36 cellular contexts compared by ENCODE assay signal in the genomic region with DNA sequence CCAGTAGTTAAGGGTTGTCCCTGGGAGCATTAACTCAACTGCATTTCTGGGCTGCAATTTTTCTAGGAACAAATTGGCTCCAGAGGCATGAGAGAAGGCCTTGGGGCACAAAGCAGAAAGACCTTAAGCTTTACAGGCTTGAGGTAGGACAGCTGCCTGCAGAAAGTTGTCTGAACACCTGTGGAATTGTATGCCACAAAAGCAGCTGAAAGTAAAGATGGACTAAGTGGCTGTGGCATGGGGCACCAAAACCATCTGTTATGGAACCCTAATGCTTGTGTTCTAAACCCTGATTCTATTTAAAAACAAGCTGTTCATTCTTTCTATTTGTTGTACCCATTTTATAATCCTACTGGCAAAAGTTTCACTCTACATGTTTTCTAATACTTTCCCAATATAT.
"Had no signal": no experiment of that assay in that cellular context is flagged by ENCODE, and none has a peak within 500 bp of the region (broad histone marks: within the 10 kb centered on the region; RNA-seq: fewer than 3 reads in every experiment).

No MANE protein-coding gene starts in this region.

- H3K27ac ChIP-seq: adrenal gland, body of pancreas, brain microvascular endothelial cell, breast epithelium, VCaP had no signal

- FAIRE-seq: TTC549 had no signal

- H3K27me3 ChIP-seq: adrenal gland, body of pancreas, brain microvascular endothelial cell, breast epithelium had no signal

- H3K4me3 Mint-ChIP-seq: activated B cell treated with CpG ODN at 0.5 μM for 24 hours; activated CD4-positive, alpha-beta memory T cell treated with anti-CD3 and anti-CD28 coated beads for 36 hours; activated CD4-positive, alpha-beta T cell treated with anti-CD3 and anti-CD28 coated beads, Interleukin-2, amount 10 ng/mL, durations not matched to agents 24 days and 14 days; activated CD8-positive, alpha-beta T cell treated with anti-CD3 and anti-CD28 coated beads for 36 hours; activated naive CD4-positive, alpha-beta T cell treated with anti-CD3 and anti-CD28 coated beads for 36 hours; activated naive CD8-positive, alpha-beta T cell treated with anti-CD3 and anti-CD28 coated beads for 36 hours; activated T-cell treated with anti-CD3 and anti-CD28 coated beads, Interleukin-2, amount 50 U/mL, for 4 hours; activated T-cell treated with anti-CD3 and anti-CD28 coated beads, Interleukin-2, amount 50 U/mL, for 72 hours; activated T-helper 1 cell treated with anti-CD3 and anti-CD28 coated beads, Interleukin-12 subunit alpha, Interleukin-12 subunit beta, Interleukin-2, Interleukin-4 antibody, amounts not matched to agents 30 ng/mL and 10 ng/mL and 1 ng/mL, durations not matched to agents 14 hours and 24 hours and 36 hours; activated T-helper 17 cell treated with anti-CD3 and anti-CD28 coated beads, Interleukin-2, amount 50 U/mL, for 72 hours; T-helper 1 cell treated with Interleukin-12 subunit alpha and Interleukin-12 subunit beta and Interleukin-4 antibody, amounts not matched to agents 30 μg/mL and 1 μg/mL, for 36 hours; T-helper 2 cell treated with Interferon-gamma antibody and Interleukin-4, amounts not matched to agents 5 μg/mL and 100 μg/mL, for 36 hours had no signal

- H3K27ac Mint-ChIP-seq: activated B cell treated with CpG ODN at 0.5 μM for 24 hours; activated CD4-positive, alpha-beta memory T cell treated with anti-CD3 and anti-CD28 coated beads for 36 hours; activated CD4-positive, alpha-beta T cell treated with anti-CD3 and anti-CD28 coated beads, Interleukin-2, amount 10 ng/mL, durations not matched to agents 24 days and 14 days; activated CD8-positive, alpha-beta T cell treated with anti-CD3 and anti-CD28 coated beads for 36 hours; activated naive CD4-positive, alpha-beta T cell treated with anti-CD3 and anti-CD28 coated beads for 36 hours; activated naive CD4-positive, alpha-beta T cell treated with anti-CD3 and anti-CD28 coated beads, Interleukin-2, amount 50 U/mL, for 72 hours; activated naive CD8-positive, alpha-beta T cell treated with anti-CD3 and anti-CD28 coated beads for 36 hours; activated T-cell treated with anti-CD3 and anti-CD28 coated beads, Interleukin-2, amount 50 U/mL, for 72 hours; activated T-helper 1 cell treated with anti-CD3 and anti-CD28 coated beads, Interleukin-12 subunit alpha, Interleukin-12 subunit beta, Interleukin-2, Interleukin-4 antibody, amounts not matched to agents 30 ng/mL and 10 ng/mL and 1 ng/mL, durations not matched to agents 14 hours and 24 hours and 36 hours; activated T-helper 17 cell treated with anti-CD3 and anti-CD28 coated beads, Interleukin-2, amount 50 U/mL, for 72 hours; T-helper 1 cell treated with Interleukin-12 subunit alpha and Interleukin-12 subunit beta and Interleukin-4 antibody, amounts not matched to agents 30 μg/mL and 1 μg/mL, for 36 hours; T-helper 2 cell treated with Interferon-gamma antibody and Interleukin-4, amounts not matched to agents 5 μg/mL and 100 μg/mL, for 36 hours had no signal

- H3K27me3 Mint-ChIP-seq: activated B cell treated with CpG ODN at 0.5 μM for 24 hours; activated CD4-positive, alpha-beta memory T cell treated with anti-CD3 and anti-CD28 coated beads for 36 hours; activated CD4-positive, alpha-beta T cell treated with anti-CD3 and anti-CD28 coated beads, Interleukin-2, amount 10 ng/mL, durations not matched to agents 24 days and 14 days; activated CD8-positive, alpha-beta T cell treated with anti-CD3 and anti-CD28 coated beads for 36 hours; activated naive CD8-positive, alpha-beta T cell treated with anti-CD3 and anti-CD28 coated beads for 36 hours; activated T-helper 17 cell treated with anti-CD3 and anti-CD28 coated beads, Interleukin-2, amount 50 U/mL, for 72 hours had no signal

- H3K4me1 ChIP-seq: adrenal gland, body of pancreas, breast epithelium had no signal

- H3K9me3 Mint-ChIP-seq: activated B cell treated with CpG ODN at 0.5 μM for 24 hours; activated CD4-positive, alpha-beta memory T cell treated with anti-CD3 and anti-CD28 coated beads for 36 hours; activated CD4-positive, alpha-beta T cell treated with anti-CD3 and anti-CD28 coated beads, Interleukin-2, amount 10 ng/mL, durations not matched to agents 24 days and 14 days; activated CD8-positive, alpha-beta T cell treated with anti-CD3 and anti-CD28 coated beads for 36 hours; activated naive CD4-positive, alpha-beta T cell treated with anti-CD3 and anti-CD28 coated beads for 36 hours; activated naive CD4-positive, alpha-beta T cell treated with anti-CD3 and anti-CD28 coated beads, Interleukin-2, amount 50 U/mL, for 72 hours; activated naive CD8-positive, alpha-beta T cell treated with anti-CD3 and anti-CD28 coated beads for 36 hours; activated T-cell treated with anti-CD3 and anti-CD28 coated beads, Interleukin-2, amount 50 U/mL, for 4 hours; activated T-cell treated with anti-CD3 and anti-CD28 coated beads, Interleukin-2, amount 50 U/mL, for 72 hours; activated T-helper 1 cell treated with anti-CD3 and anti-CD28 coated beads, Interleukin-12 subunit alpha, Interleukin-12 subunit beta, Interleukin-2, Interleukin-4 antibody, amounts not matched to agents 30 ng/mL and 10 ng/mL and 1 ng/mL, durations not matched to agents 14 hours and 24 hours and 36 hours; activated T-helper 17 cell treated with anti-CD3 and anti-CD28 coated beads, Interleukin-2, amount 50 U/mL, for 72 hours; T-helper 1 cell treated with Interleukin-12 subunit alpha and Interleukin-12 subunit beta and Interleukin-4 antibody, amounts not matched to agents 30 μg/mL and 1 μg/mL, for 36 hours; T-helper 2 cell treated with Interferon-gamma antibody and Interleukin-4, amounts not matched to agents 5 μg/mL and 100 μg/mL, for 36 hours had no signal

- H3K36me3 Mint-ChIP-seq: activated CD4-positive, alpha-beta memory T cell treated with anti-CD3 and anti-CD28 coated beads for 36 hours; activated naive CD4-positive, alpha-beta T cell treated with anti-CD3 and anti-CD28 coated beads, Interleukin-2, amount 50 U/mL, for 72 hours; activated naive CD8-positive, alpha-beta T cell treated with anti-CD3 and anti-CD28 coated beads for 36 hours had no signal

- H3K36me3 ChIP-seq: adrenal gland, brain microvascular endothelial cell, breast epithelium had no signal

- ATAC-seq: activated CD8-positive, alpha-beta T cell treated with anti-CD3 and anti-CD28 coated beads for 36 hours; activated naive CD4-positive, alpha-beta T cell treated with anti-CD3 and anti-CD28 coated beads, Interleukin-2, amount 50 U/mL, for 72 hours; activated T-cell treated with anti-CD3 and anti-CD28 coated beads, Interleukin-2, amount 50 U/mL, for 4 hours; activated T-cell treated with anti-CD3 and anti-CD28 coated beads, Interleukin-2, amount 50 U/mL, for 72 hours; activated T-helper 17 cell treated with anti-CD3 and anti-CD28 coated beads, Interleukin-2, amount 50 U/mL, for 72 hours; body of pancreas had no signal

- H3K4me3 ChIP-seq: adrenal gland, body of pancreas, breast epithelium had no signal

- H3K9me3 ChIP-seq: adrenal gland, body of pancreas, breast epithelium had no signal

- DNase-seq: activated B cell treated with CpG ODN at 0.5 μM for 24 hours; activated CD4-positive, alpha-beta memory T cell treated with anti-CD3 and anti-CD28 coated beads for 36 hours; activated CD4-positive, alpha-beta T cell treated with anti-CD3 and anti-CD28 coated beads for 4 hours; activated CD4-positive, alpha-beta T cell treated with anti-CD3 and anti-CD28 coated beads, Interleukin-2, amount 10 ng/mL, durations not matched to agents 24 days and 14 days; activated CD4-positive, alpha-beta T cell treated with anti-CD3 and anti-CD28 coated beads, Interleukin-2, amount 50 U/mL, for 1 hour; activated CD4-positive, alpha-beta T cell treated with anti-CD3 and anti-CD28 coated beads, Interleukin-2, amount 50 U/mL, for 4 hours; activated CD4-positive, CD25-positive, alpha-beta regulatory T cell treated with anti-CD3 and anti-CD28 coated beads, Interleukin-2, amount 50 U/mL, for 72 hours; activated CD8-positive, alpha-beta memory T cell treated with anti-CD3 and anti-CD28 coated beads, Interleukin-2, amount 50 U/mL, for 4 hours; activated CD8-positive, alpha-beta T cell treated with anti-CD3 and anti-CD28 coated beads for 36 hours; activated effector memory CD4-positive, alpha-beta T cell treated with anti-CD3 and anti-CD28 coated beads, Interleukin-2, amount 50 U/mL, for 16 hours; activated gamma-delta T cell treated with Interleukin-2 at 50 U/mL for 16 hours; activated naive CD4-positive, alpha-beta T cell; activated naive CD4-positive, alpha-beta T cell treated with anti-CD3 and anti-CD28 coated beads for 36 hours; activated naive CD4-positive, alpha-beta T cell treated with anti-CD3 and anti-CD28 coated beads, Interleukin-2, amount 50 U/mL, for 16 hours; activated naive CD8-positive, alpha-beta T cell treated with anti-CD3 and anti-CD28 coated beads for 36 hours; activated T-cell treated with anti-CD3 and anti-CD28 coated beads for 4 hours; activated T-cell treated with anti-CD3 and anti-CD28 coated beads, Interleukin-2, amount 50 U/mL, for 1 hour; activated T-cell treated with anti-CD3 and anti-CD28 coated beads, Interleukin-2, amount 50 U/mL, for 4 hours; activated T-cell treated with anti-CD3 and anti-CD28 coated beads, Interleukin-2, amount 50 U/mL, for 72 hours; adrenal gland; amniotic stem cell; aorta; body of pancreas; brain microvascular endothelial cell; central memory CD4-positive, alpha-beta T cell; T-helper 1 cell; T-helper 2 cell; T-helper 9 cell had no signal

- H3K4me1 Mint-ChIP-seq: activated CD4-positive, alpha-beta T cell treated with anti-CD3 and anti-CD28 coated beads, Interleukin-2, amount 10 ng/mL, durations not matched to agents 24 days and 14 days; activated naive CD8-positive, alpha-beta T cell treated with anti-CD3 and anti-CD28 coated beads for 36 hours; activated T-helper 17 cell treated with anti-CD3 and anti-CD28 coated beads, Interleukin-2, amount 50 U/mL, for 72 hours had no signal
